In genomic region chr12:23197266-23197665, GRCh38 we compare ENCODE assay signal across 19 cellular contexts.
"Had no signal": no experiment of that assay in that cellular context is flagged by ENCODE, and none has a peak within 500 bp of the region (broad histone marks: within the 10 kb centered on the region; RNA-seq: fewer than 3 reads in every experiment).

No MANE protein-coding gene starts in this region.

- ATAC-seq: activated CD8-positive, alpha-beta T cell treated with anti-CD3 and anti-CD28 coated beads for 36 hours; activated naive CD8-positive, alpha-beta T cell treated with anti-CD3 and anti-CD28 coated beads, Interleukin-2, amount 50 U/mL, for 24 hours; left cardiac atrium; right lobe of liver; stimulated activated memory B cell treated with anti-CD40 and anti-IgM and Interleukin-4, amounts not matched to agents 10 μg/mL and 1 μg/mL and 100 μg/mL, for 72 hours had no signal

- DNase-seq: activated CD4-positive, alpha-beta T cell treated with anti-CD3 and anti-CD28 coated beads for 4 hours; activated CD8-positive, alpha-beta memory T cell treated with anti-CD3 and anti-CD28 coated beads, Interleukin-2, amount 50 U/mL, for 48 hours; activated CD8-positive, alpha-beta T cell treated with anti-CD3 and anti-CD28 coated beads for 36 hours; activated naive CD4-positive, alpha-beta T cell treated with Interleukin-2 at 50 U/mL for 16 hours; activated naive CD8-positive, alpha-beta T cell treated with anti-CD3 and anti-CD28 coated beads, Interleukin-2, amount 50 U/mL, for 24 hours; cerebellar nuclear complex; glutamatergic neuron; immature natural killer cell; left cardiac atrium; midbrain; naive B cell; posterior cingulate gyrus; right lobe of liver; spleen; stimulated activated CD4-positive, alpha-beta T cell treated with anti-CD3 and anti-CD28 coated beads, Interleukin-1b, Interleukin-23, amount 100 ng/mL, for 48 hours; T-helper 1 cell had no signal

- H3K27me3 ChIP-seq: right lobe of liver, spleen had no signal

- H3K36me3 ChIP-seq: right lobe of liver, spleen had no signal

- H3K4me1 ChIP-seq: right lobe of liver, spleen had no signal

- H3K4me3 ChIP-seq: lung, right lobe of liver, SK-N-MC, spleen had no signal

- H3K27ac ChIP-seq: right lobe of liver, SK-N-MC, spleen had no signal

- H3K9me3 ChIP-seq: right lobe of liver, spleen had no signal
